10 cellular contexts compared by ENCODE assay signal in genomic region chr15:34365836-34366235, GRCh38. TPM values are rescaled to one million over a fixed set of nuclear protein-coding genes. Genes with fewer than 3 reads are reported as not detected.
DNase-seq lines count a peak whose midpoint lies in the region; ATAC-seq, FAIRE-seq and TF ChIP-seq lines count a peak whose summit lies in the region.
"Had no signal": no experiment of that assay in that cellular context is flagged by ENCODE, and none has a peak within 500 bp of the region (broad histone marks: within the 10 kb centered on the region; RNA-seq: fewer than 3 reads in every experiment).

No MANE protein-coding gene starts in this region.

- H3K4me1 ChIP-seq in lower lobe of right lung, result peaks cover 18% of the 10 kb centered on the region
- H3K4me1 ChIP-seq in tibial nerve, result peaks cover 0 to 26% (median 14%) of the 10 kb centered on the region in 4 donors

- peaks cover 58% of the 10 kb centered on the region for H3K4me1 Mint-ChIP-seq in activated CD4-positive, alpha-beta T cell treated with anti-CD3 and anti-CD28 coated beads, Interleukin-2, amount 10 ng/mL, durations not matched to agents 7 days and 5 days

- no peak for TF ChIP-seq POLR2A in tibial nerve (IDR thresholded peaks at IDR 0.05)

- no peak for FAIRE-seq in D721Med (lab: Jason Lieb, UNC)

- H3K27me3 Mint-ChIP-seq in activated CD4-positive, alpha-beta T cell treated with anti-CD3 and anti-CD28 coated beads, Interleukin-2, amount 10 ng/mL, durations not matched to agents 7 days and 5 days, result no peaks in the 10 kb centered on the region

- H3K27ac Mint-ChIP-seq in activated CD4-positive, alpha-beta T cell treated with anti-CD3 and anti-CD28 coated beads, Interleukin-2, amount 10 ng/mL, durations not matched to agents 7 days and 5 days, result peak overlapping the region; percentile 89

- H3K4me3 Mint-ChIP-seq in activated CD4-positive, alpha-beta T cell treated with anti-CD3 and anti-CD28 coated beads, Interleukin-2, amount 10 ng/mL, durations not matched to agents 7 days and 5 days, result peak overlapping the region; percentile 97

- H3K9me3 Mint-ChIP-seq in activated CD4-positive, alpha-beta T cell treated with anti-CD3 and anti-CD28 coated beads, Interleukin-2, amount 10 ng/mL, durations not matched to agents 7 days and 5 days, result no peaks in the 10 kb centered on the region

- POLR2A ChIA-PET in activated CD4-positive, alpha-beta T cell treated with anti-CD3 and anti-CD28 coated beads, Interleukin-2, amount 10 ng/mL, durations not matched to agents 7 days and 5 days (lab: Charles Lee), result interaction anchor here (1.0 to 1.2 kb wide), 2 partner anchors 23 to 36 kb away, joined by 3 to 5 read pairs; partner anchors contain the start of genes NOP10 and NUTM1

- 39 to 41% methylated on average over 5 of the region's 5 CpGs for WGBS in tibial nerve, 2 donors

- H3K27me3 ChIP-seq in brain microvascular endothelial cell (replicated peaks) (no peaks in the 10 kb centered on the region), lower lobe of right lung (ENCODE audit: low read depth) (no peaks in the 10 kb centered on the region), tibial nerve (no peaks in the 10 kb centered on the region)

- H3K4me3 ChIP-seq in brain microvascular endothelial cell (ENCODE audit: low read depth, low read length), result peak overlapping the region; percentile 91
- peak overlapping the region; percentile 95 for H3K4me3 ChIP-seq in lower lobe of right lung
- H3K4me3 ChIP-seq in tibial nerve, result peak overlapping the region; percentile 72 to 92 (median 82)

- intact Hi-C loops in lower lobe of right lung (cut with DNase I), result no loop called here

- no peaks in the 10 kb centered on the region for H3K9me3 ChIP-seq in lower lobe of right lung
- H3K9me3 ChIP-seq in tibial nerve, result no peaks in the 10 kb centered on the region

- no peak for DNase-seq in activated CD4-positive, alpha-beta T cell treated with anti-CD3 and anti-CD28 coated beads, Interleukin-2, amount 10 ng/mL, durations not matched to agents 7 days and 5 days
- no peak for DNase-seq in activated CD4-positive, alpha-beta T cell treated with anti-CD3 and anti-CD28 coated beads, Interleukin-2, amount 50 U/mL, for 4 hours
- DNase-seq in brain microvascular endothelial cell (no peak), lower lobe of right lung (no peak), tibial nerve (ENCODE audit: low spot score in 2 of 2) (no peak), NAMALWA (ENCODE audit: low spot score) (no peak), D721Med (ENCODE audit: insufficient read length, low spot score) (no peak)
- DNase-seq in stimulated activated CD8-positive, alpha-beta memory T cell treated with anti-CD3 and anti-CD28 coated beads, Interleukin-4, amount 100 ng/mL, for 48 hours, result no peak

- H3K36me3 ChIP-seq in brain microvascular endothelial cell (replicated peaks) (peaks cover 26% of the 10 kb centered on the region), lower lobe of right lung (peaks cover 18% of the 10 kb centered on the region), tibial nerve (peaks cover 0 to 33% (median 0%) of the 10 kb centered on the region in 3 donors)

- no peak overlapping the region for H3K27ac ChIP-seq in brain microvascular endothelial cell
- peak overlapping the region; percentile 99 for H3K27ac ChIP-seq in lower lobe of right lung
- H3K27ac ChIP-seq in tibial nerve, result peak overlapping the region in 3 of 4 donors; percentile 37 to 97 (median 94)

- TF ChIP-seq CTCF in brain microvascular endothelial cell (IDR thresholded peaks at IDR 0.05; ENCODE audit: low read depth, low read length, missing control alignments) (no peak), lower lobe of right lung (IDR thresholded peaks at IDR 0.05) (no peak), tibial nerve (IDR thresholded peaks at IDR 0.05) (no peak), D721Med (IDR thresholded peaks at IDR 0.05; ENCODE audit: insufficient read depth, missing control alignments) (no peak)

- in situ Hi-C loops in brain microvascular endothelial cell (cut with HindIII; ENCODE audit: low pct_ligation_motif_present, low sequenced_read_pairs), result no loop called here

- CTCF ChIA-PET in activated CD4-positive, alpha-beta T cell treated with anti-CD3 and anti-CD28 coated beads, Interleukin-2, amount 10 ng/mL, durations not matched to agents 7 days and 5 days (lab: Charles Lee), result interaction anchor here (3.2 to 3.8 kb wide), 3 partner anchors 11 to 28 kb away, joined by 14 to 31 read pairs (median 28); partner anchors contain the start of genes NOP10, NUTM1 and SLC12A6

- H3K36me3 Mint-ChIP-seq in activated CD4-positive, alpha-beta T cell treated with anti-CD3 and anti-CD28 coated beads, Interleukin-2, amount 10 ng/mL, durations not matched to agents 7 days and 5 days (ENCODE audit: low read depth), result peaks cover 27% of the 10 kb centered on the region

- no peak for TF ChIP-seq EP300 in tibial nerve (IDR thresholded peaks at IDR 0.05)

- no peak for ATAC-seq in lower lobe of right lung

RNA-seq across cellular contexts. Expression of gene LPCAT4, which starts 1.2 kb away (rescaled TPM):
- total RNA-seq in activated CD4-positive, alpha-beta T cell treated with anti-CD3 and anti-CD28 coated beads, Interleukin-2, amount 10 ng/mL, durations not matched to agents 7 days and 5 days, result 100 to 1,000 TPM in 1 of 2 experiments, 10 to 100 TPM in 1; 98.2 to 101 TPM
- 37.0 TPM for total RNA-seq in lower lobe of right lung
- 10 to 100 TPM; 14.0 to 38.8 (median 31.9) TPM for total RNA-seq in tibial nerve

RNA-seq across cellular contexts. Expression of gene NUTM1, which starts 22.7 kb away (rescaled TPM):
- total RNA-seq in activated CD4-positive, alpha-beta T cell treated with anti-CD3 and anti-CD28 coated beads, Interleukin-2, amount 10 ng/mL, durations not matched to agents 7 days and 5 days, result not detected
- total RNA-seq in lower lobe of right lung (not detected), tibial nerve (not detected)
- total RNA-seq: liver, NCI-H460 had no signal

RNA-seq across cellular contexts. Expression of gene NOP10, which starts 22.9 kb away (rescaled TPM):
- total RNA-seq in activated CD4-positive, alpha-beta T cell treated with anti-CD3 and anti-CD28 coated beads, Interleukin-2, amount 10 ng/mL, durations not matched to agents 7 days and 5 days, result 100 to 1,000 TPM; 162 to 207 TPM
- total RNA-seq in lower lobe of right lung, result 176 TPM
- 100 to 1,000 TPM in 1 of 4 donors, 10 to 100 TPM in 3; 75.4 to 133 (median 87.7) TPM for total RNA-seq in tibial nerve

RNA-seq across cellular contexts. Expression of gene SLC12A6, which starts 28.3 kb away (rescaled TPM):
- total RNA-seq in activated CD4-positive, alpha-beta T cell treated with anti-CD3 and anti-CD28 coated beads, Interleukin-2, amount 10 ng/mL, durations not matched to agents 7 days and 5 days, result 10 to 100 TPM; 32.7 to 36.7 TPM
- total RNA-seq in lower lobe of right lung (59.7 TPM), tibial nerve (10 to 100 TPM; 26.9 to 36.9 (median 32.6) TPM)
